Comparison of ENCODE assay signal across 1 cellular context in the genomic region with DNA sequence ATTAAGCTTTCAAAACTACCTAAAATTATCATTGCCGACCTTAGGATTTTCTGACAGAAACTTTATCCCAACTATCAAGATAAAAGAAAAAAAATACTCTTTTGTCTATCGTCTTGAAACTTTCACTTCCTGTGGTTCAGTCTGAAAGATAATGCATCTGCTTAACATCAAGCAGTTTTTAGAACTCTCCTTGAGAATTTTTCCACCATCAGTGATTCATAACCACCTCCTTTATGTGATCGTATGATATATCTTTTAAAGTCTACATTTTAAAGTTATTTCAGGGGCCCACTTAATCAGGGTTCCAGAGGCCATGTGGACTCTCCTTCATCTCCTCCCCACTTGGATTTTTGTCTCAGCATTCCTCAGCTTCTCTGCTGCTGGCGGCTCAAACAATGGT.
TF ChIP-seq lines count a peak whose summit lies in the region.

No MANE protein-coding gene starts in this region.

TF ChIP-seq in SK-N-SH, 30 proteins besides CTCF, POLR2A, EP300 and RAD21 (continued from another document):
- TF ChIP-seq, protein P1, sequence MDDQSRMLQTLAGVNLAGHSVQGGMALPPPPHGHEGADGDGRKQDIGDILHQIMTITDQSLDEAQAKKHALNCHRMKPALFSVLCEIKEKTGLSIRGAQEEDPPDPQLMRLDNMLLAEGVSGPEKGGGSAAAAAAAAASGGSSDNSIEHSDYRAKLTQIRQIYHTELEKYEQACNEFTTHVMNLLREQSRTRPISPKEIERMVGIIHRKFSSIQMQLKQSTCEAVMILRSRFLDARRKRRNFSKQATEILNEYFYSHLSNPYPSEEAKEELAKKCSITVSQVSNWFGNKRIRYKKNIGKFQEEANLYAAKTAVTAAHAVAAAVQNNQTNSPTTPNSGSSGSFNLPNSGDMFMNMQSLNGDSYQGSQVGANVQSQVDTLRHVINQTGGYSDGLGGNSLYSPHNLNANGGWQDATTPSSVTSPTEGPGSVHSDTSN (IDR thresholded peaks at IDR 0.05) = peak; percentile 55
